In the genomic region with DNA sequence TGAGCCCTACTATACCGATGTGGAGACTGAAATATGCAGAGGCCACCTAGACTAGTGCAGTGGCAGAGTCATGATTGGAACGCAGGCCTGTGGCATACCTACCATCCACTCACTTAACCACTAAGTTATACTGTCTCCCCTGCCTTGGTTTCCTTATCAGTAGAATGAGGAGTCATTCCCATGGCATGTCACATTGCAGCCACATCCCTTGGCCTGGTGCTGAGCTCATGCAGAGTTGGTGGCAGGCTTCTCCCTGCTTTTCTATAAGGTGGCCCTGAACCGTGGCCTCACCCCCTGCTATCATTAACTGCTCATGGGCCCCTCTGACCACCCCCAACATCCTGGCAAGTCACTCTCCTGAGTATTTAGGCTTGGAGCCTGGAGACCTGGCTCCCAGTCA, we compare ENCODE assay signal across 23 cellular contexts.
DNase-seq lines count a peak whose midpoint lies in the region; ATAC-seq, FAIRE-seq and TF ChIP-seq lines count a peak whose summit lies in the region.
"Had no signal": no experiment of that assay in that cellular context is flagged by ENCODE, and none has a peak within 500 bp of the region (broad histone marks: within the 10 kb centered on the region; RNA-seq: fewer than 3 reads in every experiment).

No MANE protein-coding gene starts in this region.

- H2AFZ ChIP-seq in smooth muscle cell (ENCODE audit: low read depth) = no peak overlapping the region
- H2AFZ ChIP-seq: neural progenitor cell had no signal

- H3K4me1 ChIP-seq in smooth muscle cell (ENCODE audit: low read depth) = no peaks in the 10 kb centered on the region
- H3K4me1 ChIP-seq: neural progenitor cell, testis had no signal

- H3K9ac ChIP-seq in smooth muscle cell (ENCODE audit: low read depth) = no peak overlapping the region
- H3K9ac ChIP-seq: neural progenitor cell had no signal

- H3K36me3 ChIP-seq in smooth muscle cell (ENCODE audit: low read depth) = peaks cover 4% of the 10 kb centered on the region
- H3K36me3 ChIP-seq: neural progenitor cell had no signal

- no peak for ATAC-seq in left lobe of liver

- DNase-seq in H4 (ENCODE audit: low spot score) = peak; percentile 79
- DNase-seq in RCC 7860 (ENCODE audit: low spot score) = peak; percentile 100
- DNase-seq in fibroblast of the aortic adventitia (ENCODE audit: low read depth) = peak; percentile 49
- no peak for DNase-seq in smooth muscle cell (lab: John Stamatoyannopoulos, UW; ENCODE audit: unreplicated experiment)
- no peak for DNase-seq in left lobe of liver (ENCODE audit: low spot score)
- no peak for DNase-seq in chondrocyte (ENCODE audit: low spot score)
- DNase-seq in anterior cingulate cortex (lab: John Stamatoyannopoulos, UW) = no peak
- no peak for DNase-seq in DMS153 treated with DMSO at 0.1 percent for 48 hours (lab: John Stamatoyannopoulos, UW; ENCODE audit: unreplicated experiment)
- DNase-seq: activated CD4-positive, alpha-beta T cell treated with anti-CD3 and anti-CD28 coated beads for 48 hours; activated CD8-positive, alpha-beta memory T cell treated with anti-CD3 and anti-CD28 coated beads, Interleukin-2, amount 50 U/mL, for 4 hours; activated gamma-delta T cell; amygdala; hippocampal formation; midbrain; NCI-H1417; NCI-H69; OCI-M1; testis had no signal

- H3K36me3 Mint-ChIP-seq in chondrocyte (ENCODE audit: low read depth) = peaks cover 19% of the 10 kb centered on the region

- no peaks in the 10 kb centered on the region for H3K27me3 Mint-ChIP-seq in chondrocyte (ENCODE audit: low read depth)

- peak overlapping the region; percentile 58 for H3K27ac ChIP-seq in smooth muscle cell (ENCODE audit: low read depth)
- H3K27ac ChIP-seq: C4-2B, neural progenitor cell, SK-N-MC, testis had no signal

- no peaks in the 10 kb centered on the region for H3K79me2 ChIP-seq in smooth muscle cell (ENCODE audit: low read depth)

- no peaks in the 10 kb centered on the region for H3K9me3 ChIP-seq in smooth muscle cell (replicated peaks; ENCODE audit: low read depth)
- H3K9me3 ChIP-seq: testis had no signal

- H3K4me3 ChIP-seq in fibroblast of the aortic adventitia (ENCODE audit: low read depth, low read length) (no peak overlapping the region), smooth muscle cell (no peak overlapping the region)
- H3K4me3 ChIP-seq: neural progenitor cell, SK-N-MC, testis had no signal

- peaks cover 13% of the 10 kb centered on the region for H3K4me1 Mint-ChIP-seq in chondrocyte (ENCODE audit: low read depth)

- H4K20me1 ChIP-seq in smooth muscle cell (ENCODE audit: low read depth) = no peaks in the 10 kb centered on the region

- H3K27ac Mint-ChIP-seq in chondrocyte (ENCODE audit: unreplicated experiment) = no peak overlapping the region
- H3K27ac Mint-ChIP-seq: neural progenitor cell had no signal

- peaks cover 12% of the 10 kb centered on the region for H3F3A ChIP-seq in smooth muscle cell (ENCODE audit: low read depth)

- 37% methylated on average over 3 of the region's 3 CpGs for WGBS in smooth muscle cell (ENCODE audit: low lambda C conversion rate)

- no peak overlapping the region for H3K4me3 Mint-ChIP-seq in chondrocyte (ENCODE audit: unreplicated experiment)
- H3K4me3 Mint-ChIP-seq: neural progenitor cell had no signal

- FAIRE-seq in RCC 7860 (lab: Jason Lieb, UNC) = peak; percentile 99
- FAIRE-seq: colon, H1 had no signal

- no peaks in the 10 kb centered on the region for H3K27me3 ChIP-seq in smooth muscle cell (ENCODE audit: low read depth)
- H3K27me3 ChIP-seq: neural progenitor cell, testis had no signal

- H3K9me3 Mint-ChIP-seq in chondrocyte (ENCODE audit: low read depth) = peaks cover 10% of the 10 kb centered on the region

- TF ChIP-seq CTCF in fibroblast of the aortic adventitia (IDR thresholded peaks at IDR 0.05; ENCODE audit: insufficient read depth, low read length) = no peak
- TF ChIP-seq CTCF in smooth muscle cell (IDR thresholded peaks at IDR 0.05; ENCODE audit: borderline replicate concordance, insufficient read depth, poor library complexity, severe bottlenecking) = no peak
- TF ChIP-seq CTCF in chondrocyte (IDR thresholded peaks at IDR 0.05) = no peak

- H3K4me2 ChIP-seq in smooth muscle cell = no peak overlapping the region
- H3K4me2 ChIP-seq: neural progenitor cell had no signal

Comparison
In these comparisons a context has a peak if more than half of its experiments do, and no peak if none do; other contexts are left out.
1. DNase-seq: peak in H4 (single experiment), RCC 7860 (single experiment) and fibroblast of the aortic adventitia (single experiment); none in smooth muscle cell (single experiment), left lobe of liver (single experiment), chondrocyte (single experiment), anterior cingulate cortex (0 of 58) and DMS153 treated with DMSO at 0.1 percent for 48 hours (single experiment).